In genomic region chr11:119169272-119169719, GRCh38 we compare ENCODE assay signal across 8 cellular contexts. TPM values are rescaled to one million over a fixed set of nuclear protein-coding genes. Genes with fewer than 3 reads are reported as not detected.
DNase-seq lines count a peak whose midpoint lies in the region; ATAC-seq, FAIRE-seq and TF ChIP-seq lines count a peak whose summit lies in the region.

No MANE protein-coding gene starts in this region.

- H3K9ac ChIP-seq in K562 (ENCODE audit: insufficient read depth in 1 of 2, low read depth in 2 of 2, low read length in 2 of 2): peak overlapping the region; percentile 61 to 89; a peak in 3 of 4 replicates

- peak overlapping the region; percentile 66 for H3K4me2 ChIP-seq in K562 (ENCODE audit: insufficient read depth, low read length)

- FAIRE-seq in K562 (lab: Jason Lieb, UNC) (no peak), small intestine (lab: Jason Lieb, UNC) (no peak)

- CTCF ChIA-PET in K562 (lab: Yijun Ruan, JAX; ENCODE audit: low intra/inter-chr PET ratio): no interaction called here

- H3K36me3 ChIP-seq in K562 (ENCODE audit: control insufficient read depth, insufficient read depth, low read length) (no peaks in the 10 kb centered on the region), small intestine (ENCODE audit: control insufficient read depth in 2 of 2, insufficient read depth in 2 of 2, low read length in 2 of 2) (no peaks in the 10 kb centered on the region)

- no peaks in the 10 kb centered on the region for H3K9me1 ChIP-seq in K562 (ENCODE audit: control insufficient read depth, insufficient read depth, low read length)

- intact Hi-C loops in K562 (cut with micrococcal nuclease): no loop called here

- peak overlapping the region; percentile 91 for H2AFZ ChIP-seq in K562 (ENCODE audit: low read depth, low read length)

- TF ChIP-seq CTCF in K562 (IDR thresholded peaks at IDR 0.05 in 2 of 3, conservative IDR thresholded peaks at IDR 0.05 in 1 of 3; ENCODE audit: insufficient read depth in 2 of 3, low read depth in 1 of 3, low read length in 3 of 3): no peak

- peak overlapping the region; percentile 63; the same call in 1 of the 3 replicates for H3K27ac ChIP-seq in K562 (ENCODE audit: extremely low read depth, low read depth, low read length)
- peak overlapping the region; percentile 66 to 91 for H3K27ac ChIP-seq in small intestine (ENCODE audit: low read depth in 1 of 2, low read length in 1 of 2)

- H3K9me3 ChIP-seq in K562 (replicated peaks; ENCODE audit: control insufficient read depth, insufficient read depth, low read depth, low read length): no peaks in the 10 kb centered on the region
- H3K9me3 ChIP-seq in iPS-18c (ENCODE audit: control insufficient read depth, insufficient read depth, low read length): no peaks in the 10 kb centered on the region
- H3K9me3 ChIP-seq in small intestine (ENCODE audit: control insufficient read depth, low read depth): no peaks in the 10 kb centered on the region

- no peaks in the 10 kb centered on the region for H3K79me2 ChIP-seq in K562 (ENCODE audit: control insufficient read depth, insufficient read depth, low read length)

- BruUV-seq in K562 (replicated peaks; lab: Mats Ljungman, UMichigan): TSS peak; percentile 61

- peak; percentile 53 for DNase-seq in D341Med (ENCODE audit: low spot score)
- peak; percentile 54 for DNase-seq in NCI-H69 (lab: John Stamatoyannopoulos, UW)
- DNase-seq in K562 (ENCODE audit: extremely low read depth in 1 of 4, low spot score in 3 of 4): no peak
- peak; percentile 24 for DNase-seq in small intestine
- DNase-seq in NCI-H2227 (lab: John Stamatoyannopoulos, UW; ENCODE audit: unreplicated experiment): no peak

- in situ Hi-C loops in K562 (cut with MboI): no loop called here

- peaks cover 23 to 39% of the 10 kb centered on the region in 2 experiments; a peak in 4 of 5 replicates for H3K4me1 ChIP-seq in K562 (replicated peaks in 1 of 2; ENCODE audit: control insufficient read depth in 2 of 2, insufficient read depth in 2 of 2, low read length in 2 of 2)
- H3K4me1 ChIP-seq in small intestine (ENCODE audit: control insufficient read depth in 2 of 2, insufficient read depth in 1 of 2, low read depth in 1 of 2, low read length in 1 of 2): no peaks in the 10 kb centered on the region

- no peaks in the 10 kb centered on the region for H4K20me1 ChIP-seq in K562 (replicated peaks; ENCODE audit: control insufficient read depth, insufficient read depth, low read length)

- no peak for TF ChIP-seq EP300 in K562 (IDR thresholded peaks at IDR 0.05; ENCODE audit: low read length)

- no peak for TF ChIP-seq RAD21 in K562 (CRISPR knock-in tag; conservative IDR thresholded peaks at IDR 0.05 in 1 of 2, IDR thresholded peaks at IDR 0.05 in 1 of 2)

- POLR2A ChIA-PET in K562 (lab: Yijun Ruan, JAX): interaction anchor here (0.6 to 2.2 kb wide), 6 partner anchors 12 to 537 kb away, joined by 3 to 8 read pairs (median 4); no protein-coding TSS in a partner anchor

- no peaks in the 10 kb centered on the region for H3K27me3 ChIP-seq in K562 (ENCODE audit: control insufficient read depth in 2 of 2, insufficient read depth in 2 of 2, low read length in 2 of 2)
- no peaks in the 10 kb centered on the region for H3K27me3 ChIP-seq in small intestine (ENCODE audit: control insufficient read depth in 2 of 2, insufficient read depth in 2 of 2, low read length in 2 of 2)

- no peak for TF ChIP-seq POLR2A in K562 (conservative IDR thresholded peaks at IDR 0.05)

- ATAC-seq in GM21723 (IDR thresholded peaks at IDR 0.05; ENCODE audit: unreplicated experiment) (peak; percentile 22), K562 (no peak), GM19324 (IDR thresholded peaks at IDR 0.05; ENCODE audit: low FRiP score, unreplicated experiment) (no peak)

- H3K4me3 ChIP-seq in K562 (no peak overlapping the region; the same call in 1 of the 2 replicates), iPS-18c (ENCODE audit: insufficient read depth, low read depth, low read length) (peak overlapping the region; percentile 84), small intestine (ENCODE audit: low read depth in 1 of 2, low read length in 2 of 2) (peak overlapping the region; percentile 68 to 85)

- 84% methylated on average over 13 of the region's 15 CpGs for WGBS in K562 (ENCODE audit: insufficient coverage, low coverage, missing lambda C conversion rate)
- 11 to 15% (median 14%) methylated on average over 15 of the region's 15 CpGs for WGBS in small intestine, 3 donors

RNA-seq across cellular contexts. Expression of gene NLRX1, which starts 0.8 kb away (rescaled TPM):
- 0.86 and 3.6 TPM in 2 replicates for total RNA-seq in K562 (2011; cell fraction: chromatin; rRNA removed; ENCODE audit: low replicate concordance)
- total RNA-seq in K562 (2011; cell fraction: nucleolus; rRNA removed): 1.8 and 3.5 TPM in 2 replicates
- 1.1 and 1.3 TPM in 2 replicates for total RNA-seq in K562 (2011; cell fraction: nucleoplasm; rRNA removed)
- total RNA-seq in K562 (2014; rRNA removed): 1.3 and 1.4 TPM in 2 replicates
- total RNA-seq in K562 (2014; rRNA removed; fragmentation: Illumina TruSeq; extraction: Trizol): 0.19 and 0.22 TPM in 2 replicates
- total RNA-seq in K562 (2015; rRNA removed; fragmentation: Illumina TruSeq; extraction: Trizol): 0.34 and 0.69 TPM in 2 replicates
- 2.1 and 2.3 TPM in 2 replicates for total RNA-seq in K562 (2021)
- 0.55 and 1.4 TPM in 2 replicates for polyA plus RNA-seq in K562 (2011; rRNA removed)
- polyA plus RNA-seq in K562 (2011; cell fraction: cytosol; rRNA removed): 0.81 and 4.1 TPM in 2 replicates
- polyA plus RNA-seq in K562 (2011; cell fraction: nucleus; rRNA removed): 0.76 and 5.1 TPM in 2 replicates
- 1.0 and 2.3 TPM in 2 replicates for polyA plus RNA-seq in K562 (2012)
- 0.49 and 1.1 TPM in 2 replicates for polyA plus RNA-seq in K562 (2014; fragmentation: Illumina TruSeq; extraction: Trizol)
- under 1 TPM; 0.04 to 0.06 TPM for polyA plus RNA-seq in K562 (2014; fragmentation: Nextera tagmentation; extraction: Ambion mirVana)
- polyA plus RNA-seq in K562 (2014; rRNA removed): 1.1 and 2.1 TPM in 2 replicates
- polyA minus RNA-seq in K562 (2011; rRNA and poly(A)+ RNA removed): 0.27 and 1.2 TPM in 2 replicates
- polyA minus RNA-seq in K562 (2011; cell fraction: cytosol; rRNA and poly(A)+ RNA removed): 1.4 and 3.4 TPM in 2 replicates
- polyA minus RNA-seq in K562 (2011; cell fraction: nucleus; rRNA and poly(A)+ RNA removed): 0.67 and 2.3 TPM in 2 replicates
- polyA plus RNA-seq in small intestine: 1 to 10 TPM; 3.5 to 9.2 (median 4.0) TPM

RNA-seq across cellular contexts. Expression of gene NHERF4, which starts 16.0 kb away (rescaled TPM):
- not detected in 2 replicates for total RNA-seq in K562 (2011; cell fraction: chromatin; rRNA removed; ENCODE audit: low replicate concordance)
- not detected in 2 replicates for total RNA-seq in K562 (2011; cell fraction: nucleolus; rRNA removed)
- not detected in 2 replicates for total RNA-seq in K562 (2011; cell fraction: nucleoplasm; rRNA removed)
- total RNA-seq in K562 (2014; rRNA removed): not detected in 2 replicates
- not detected in 2 replicates for total RNA-seq in K562 (2014; rRNA removed; fragmentation: Illumina TruSeq; extraction: Trizol)
- total RNA-seq in K562 (2015; rRNA removed; fragmentation: Illumina TruSeq; extraction: Trizol): not detected in 2 replicates
- total RNA-seq in K562 (2021): not detected in 2 replicates
- not detected in 2 replicates for polyA plus RNA-seq in K562 (2011; rRNA removed)
- polyA plus RNA-seq in K562 (2011; cell fraction: cytosol; rRNA removed): not detected in 2 replicates
- not detected in 2 replicates for polyA plus RNA-seq in K562 (2011; cell fraction: nucleus; rRNA removed)
- not detected in 2 replicates for polyA plus RNA-seq in K562 (2012)
- not detected in 2 replicates for polyA plus RNA-seq in K562 (2014; fragmentation: Illumina TruSeq; extraction: Trizol)
- not detected for polyA plus RNA-seq in K562 (2014; fragmentation: Nextera tagmentation; extraction: Ambion mirVana)
- not detected in 2 replicates for polyA plus RNA-seq in K562 (2014; rRNA removed)
- not detected in 2 replicates for polyA minus RNA-seq in K562 (2011; rRNA and poly(A)+ RNA removed)
- polyA minus RNA-seq in K562 (2011; cell fraction: cytosol; rRNA and poly(A)+ RNA removed): not detected in 2 replicates
- polyA minus RNA-seq in K562 (2011; cell fraction: nucleus; rRNA and poly(A)+ RNA removed): not detected in 2 replicates
- polyA plus RNA-seq in small intestine: 100 to 1,000 TPM in 2 of 3 donors, 10 to 100 TPM in 1; 33.6 to 258 (median 137) TPM

RNA-seq across cellular contexts. Expression of gene ABCG4, which starts 20.4 kb away (rescaled TPM):
- total RNA-seq in K562 (2011; cell fraction: chromatin; rRNA removed; ENCODE audit: low replicate concordance): 0.37 and 1.3 TPM in 2 replicates
- total RNA-seq in K562 (2011; cell fraction: nucleolus; rRNA removed): 0.13 and 0.50 TPM in 2 replicates
- total RNA-seq in K562 (2011; cell fraction: nucleoplasm; rRNA removed): 0.66 and 0.99 TPM in 2 replicates
- total RNA-seq in K562 (2014; rRNA removed): 0.09 TPM in 1 of 2 replicates, not detected in the other
- not detected in 2 replicates for total RNA-seq in K562 (2014; rRNA removed; fragmentation: Illumina TruSeq; extraction: Trizol)
- not detected in 2 replicates for total RNA-seq in K562 (2015; rRNA removed; fragmentation: Illumina TruSeq; extraction: Trizol)
- total RNA-seq in K562 (2021): 0.11 and 0.13 TPM in 2 replicates
- polyA plus RNA-seq in K562 (2011; rRNA removed): 0.04 and 0.08 TPM in 2 replicates
- polyA plus RNA-seq in K562 (2011; cell fraction: cytosol; rRNA removed): 0.04 and 0.12 TPM in 2 replicates
- polyA plus RNA-seq in K562 (2011; cell fraction: nucleus; rRNA removed): 0.59 and 0.63 TPM in 2 replicates
- 0.13 TPM in 1 of 2 replicates, not detected in the other for polyA plus RNA-seq in K562 (2012)
- 0.07 and 0.11 TPM in 2 replicates for polyA plus RNA-seq in K562 (2014; fragmentation: Illumina TruSeq; extraction: Trizol)
- not detected for polyA plus RNA-seq in K562 (2014; fragmentation: Nextera tagmentation; extraction: Ambion mirVana)
- polyA plus RNA-seq in K562 (2014; rRNA removed): 0.03 and 0.05 TPM in 2 replicates
- 0.11 and 0.21 TPM in 2 replicates for polyA minus RNA-seq in K562 (2011; rRNA and poly(A)+ RNA removed)
- not detected in 2 replicates for polyA minus RNA-seq in K562 (2011; cell fraction: cytosol; rRNA and poly(A)+ RNA removed)
- 0.33 and 0.54 TPM in 2 replicates for polyA minus RNA-seq in K562 (2011; cell fraction: nucleus; rRNA and poly(A)+ RNA removed)
- under 1 TPM in 2 of 3 donors, not detected in 1; 0.27 to 0.73 TPM for polyA plus RNA-seq in small intestine

RNA-seq across cellular contexts. Expression of gene CBL, which starts 36.8 kb away (rescaled TPM):
- total RNA-seq in K562 (2011; cell fraction: chromatin; rRNA removed; ENCODE audit: low replicate concordance): 15.7 and 23.8 TPM in 2 replicates
- 8.8 and 10.0 TPM in 2 replicates for total RNA-seq in K562 (2011; cell fraction: nucleolus; rRNA removed)
- 17.2 and 25.5 TPM in 2 replicates for total RNA-seq in K562 (2011; cell fraction: nucleoplasm; rRNA removed)
- total RNA-seq in K562 (2014; rRNA removed) (5.9 and 6.4 TPM in 2 replicates), K562 (2014; rRNA removed; fragmentation: Illumina TruSeq; extraction: Trizol) (9.9 and 12.1 TPM in 2 replicates), K562 (2015; rRNA removed; fragmentation: Illumina TruSeq; extraction: Trizol) (7.6 and 8.2 TPM in 2 replicates), K562 (2021) (21.9 and 24.9 TPM in 2 replicates)
- polyA plus RNA-seq in K562 (2011; rRNA removed) (14.4 and 15.6 TPM in 2 replicates), K562 (2014; fragmentation: Illumina TruSeq; extraction: Trizol) (17.6 and 18.8 TPM in 2 replicates), K562 (2014; fragmentation: Nextera tagmentation; extraction: Ambion mirVana) (1 to 10 TPM; 3.2 to 6.2 TPM), K562 (2014; rRNA removed) (10.7 and 10.9 TPM in 2 replicates), small intestine (1 to 10 TPM; 2.2 to 4.9 (median 3.8) TPM)
- 9.2 and 15.0 TPM in 2 replicates for polyA plus RNA-seq in K562 (2011; cell fraction: cytosol; rRNA removed)
- 15.6 and 18.5 TPM in 2 replicates for polyA plus RNA-seq in K562 (2011; cell fraction: nucleus; rRNA removed)
- polyA plus RNA-seq in K562 (2012): 9.6 and 11.7 TPM in 2 replicates
- polyA minus RNA-seq in K562 (2011; rRNA and poly(A)+ RNA removed): 22.5 and 22.6 TPM in 2 replicates
- 15.1 and 17.8 TPM in 2 replicates for polyA minus RNA-seq in K562 (2011; cell fraction: cytosol; rRNA and poly(A)+ RNA removed)
- polyA minus RNA-seq in K562 (2011; cell fraction: nucleus; rRNA and poly(A)+ RNA removed): 8.1 and 11.1 TPM in 2 replicates

RNA-seq across cellular contexts. Expression of gene HINFP, which starts 47.9 kb away (rescaled TPM):
- total RNA-seq in K562 (2011; cell fraction: chromatin; rRNA removed; ENCODE audit: low replicate concordance): 110 and 177 TPM in 2 replicates
- 95.9 and 97.1 TPM in 2 replicates for total RNA-seq in K562 (2011; cell fraction: nucleolus; rRNA removed)
- 112 and 129 TPM in 2 replicates for total RNA-seq in K562 (2011; cell fraction: nucleoplasm; rRNA removed)
- total RNA-seq in K562 (2014; rRNA removed) (15.1 and 17.0 TPM in 2 replicates), K562 (2014; rRNA removed; fragmentation: Illumina TruSeq; extraction: Trizol) (14.5 and 15.8 TPM in 2 replicates), K562 (2015; rRNA removed; fragmentation: Illumina TruSeq; extraction: Trizol) (13.8 and 13.9 TPM in 2 replicates), K562 (2021) (23.5 and 24.6 TPM in 2 replicates)
- polyA plus RNA-seq in K562 (2011; rRNA removed) (29.4 and 41.9 TPM in 2 replicates), K562 (2014; fragmentation: Illumina TruSeq; extraction: Trizol) (19.1 and 21.5 TPM in 2 replicates), K562 (2014; fragmentation: Nextera tagmentation; extraction: Ambion mirVana) (10 to 100 TPM; 22.5 to 34.1 TPM), K562 (2014; rRNA removed) (24.0 and 30.5 TPM in 2 replicates), small intestine (10 to 100 TPM; 12.3 to 24.4 (median 14.3) TPM)
- polyA plus RNA-seq in K562 (2011; cell fraction: cytosol; rRNA removed): 33.8 and 41.0 TPM in 2 replicates
- polyA plus RNA-seq in K562 (2011; cell fraction: nucleus; rRNA removed): 89.9 and 99.2 TPM in 2 replicates
- polyA plus RNA-seq in K562 (2012): 15.5 and 24.5 TPM in 2 replicates
- 32.2 and 33.0 TPM in 2 replicates for polyA minus RNA-seq in K562 (2011; rRNA and poly(A)+ RNA removed)
- 8.2 and 17.7 TPM in 2 replicates for polyA minus RNA-seq in K562 (2011; cell fraction: cytosol; rRNA and poly(A)+ RNA removed)
- 28.0 and 41.1 TPM in 2 replicates for polyA minus RNA-seq in K562 (2011; cell fraction: nucleus; rRNA and poly(A)+ RNA removed)

Comparison
In these comparisons a context has a peak if more than half of its experiments do, and no peak if none do; other contexts are left out.
1. DNase-seq: peak in D341Med (single experiment), NCI-H69 (single experiment) and small intestine (single experiment); none in K562 (0 of 4) and NCI-H2227 (single experiment).
2. RNA of gene NHERF4, which starts 16.0 kb away (polyA plus RNA-seq): 33.6 to 258 TPM in small intestine; not detected in K562; every median in the first group is over 10 times any median in the second.